In genomic region chr2:144619760-144620159, GRCh38 we compare ENCODE assay signal across 21 cellular contexts.
"Had no signal": no experiment of that assay in that cellular context is flagged by ENCODE, and none has a peak within 500 bp of the region (broad histone marks: within the 10 kb centered on the region; RNA-seq: fewer than 3 reads in every experiment).

No MANE protein-coding gene starts in this region.

- H3K4me1 Mint-ChIP-seq: activated CD4-positive, alpha-beta T cell treated with anti-CD3 and anti-CD28 coated beads, Interleukin-2, amount 10 ng/mL, durations not matched to agents 7 days and 5 days; activated naive CD8-positive, alpha-beta T cell treated with anti-CD3 and anti-CD28 coated beads, Interleukin-2, amount 10 ng/mL, durations not matched to agents 7 days and 5 days; naive thymus-derived CD8-positive, alpha-beta T cell had no signal

- H3K27ac ChIP-seq: coronary artery, epithelial cell of prostate, gastroesophageal sphincter, prostate gland, testis, uterus had no signal

- H3K27me3 ChIP-seq: gastroesophageal sphincter, testis, uterus had no signal

- H3K4me3 ChIP-seq: coronary artery, gastroesophageal sphincter, prostate gland, testis, uterus had no signal

- H3K4me3 Mint-ChIP-seq: activated B cell treated with CpG ODN at 0.5 μM for 24 hours; activated CD4-positive, alpha-beta T cell treated with anti-CD3 and anti-CD28 coated beads, Interleukin-2, amount 10 ng/mL, durations not matched to agents 7 days and 5 days; activated naive CD8-positive, alpha-beta T cell treated with anti-CD3 and anti-CD28 coated beads, Interleukin-2, amount 10 ng/mL, durations not matched to agents 7 days and 5 days; mesothelial cell of epicardium; naive thymus-derived CD8-positive, alpha-beta T cell had no signal

- H3K36me3 Mint-ChIP-seq: activated naive CD8-positive, alpha-beta T cell treated with anti-CD3 and anti-CD28 coated beads, Interleukin-2, amount 10 ng/mL, durations not matched to agents 7 days and 5 days had no signal

- H3K36me3 ChIP-seq: gastroesophageal sphincter, prostate gland, uterus had no signal

- H3K27ac Mint-ChIP-seq: activated B cell treated with CpG ODN at 0.5 μM for 24 hours; activated CD4-positive, alpha-beta T cell treated with anti-CD3 and anti-CD28 coated beads, Interleukin-2, amount 10 ng/mL, durations not matched to agents 7 days and 5 days; activated naive CD8-positive, alpha-beta T cell treated with anti-CD3 and anti-CD28 coated beads, Interleukin-2, amount 10 ng/mL, durations not matched to agents 7 days and 5 days; naive thymus-derived CD8-positive, alpha-beta T cell had no signal

- ATAC-seq: gastroesophageal sphincter; left ventricle myocardium superior; naive thymus-derived CD8-positive, alpha-beta T cell had no signal

- H3K27me3 Mint-ChIP-seq: activated B cell treated with CpG ODN at 0.5 μM for 24 hours; activated naive CD8-positive, alpha-beta T cell treated with anti-CD3 and anti-CD28 coated beads, Interleukin-2, amount 10 ng/mL, durations not matched to agents 7 days and 5 days had no signal

- H3K4me1 ChIP-seq: gastroesophageal sphincter, prostate gland, testis had no signal

- H3K9me3 ChIP-seq: prostate gland, testis had no signal

- DNase-seq: activated B cell treated with CpG ODN at 0.5 μM for 24 hours; activated CD4-positive, alpha-beta T cell treated with anti-CD3 and anti-CD28 coated beads, Interleukin-2, amount 10 ng/mL, durations not matched to agents 7 days and 5 days; activated naive CD4-positive, alpha-beta T cell treated with Interleukin-2 at 50 U/mL for 16 hours; activated naive CD8-positive, alpha-beta T cell treated with anti-CD3 and anti-CD28 coated beads, Interleukin-2, amount 10 ng/mL, durations not matched to agents 7 days and 5 days; activated T-cell treated with anti-CD3 and anti-CD28 coated beads, Interleukin-2, amount 50 U/mL, for 1 hour; cerebellar nuclear complex; head of caudate nucleus; left ventricle myocardium superior; mammary epithelial cell; naive thymus-derived CD8-positive, alpha-beta T cell; stimulated activated CD4-positive, alpha-beta T cell treated with anti-CD3 and anti-CD28 coated beads, Interleukin-2, amount 100 ng/mL, for 48 hours; stimulated activated CD8-positive, alpha-beta memory T cell treated with anti-CD3 and anti-CD28 coated beads, Interleukin-4, amount 100 ng/mL, for 48 hours; stimulated activated naive CD4-positive, alpha-beta T cell; testis; trophoblast cell; uterus had no signal
